25 cellular contexts compared by ENCODE assay signal in the genomic region with DNA sequence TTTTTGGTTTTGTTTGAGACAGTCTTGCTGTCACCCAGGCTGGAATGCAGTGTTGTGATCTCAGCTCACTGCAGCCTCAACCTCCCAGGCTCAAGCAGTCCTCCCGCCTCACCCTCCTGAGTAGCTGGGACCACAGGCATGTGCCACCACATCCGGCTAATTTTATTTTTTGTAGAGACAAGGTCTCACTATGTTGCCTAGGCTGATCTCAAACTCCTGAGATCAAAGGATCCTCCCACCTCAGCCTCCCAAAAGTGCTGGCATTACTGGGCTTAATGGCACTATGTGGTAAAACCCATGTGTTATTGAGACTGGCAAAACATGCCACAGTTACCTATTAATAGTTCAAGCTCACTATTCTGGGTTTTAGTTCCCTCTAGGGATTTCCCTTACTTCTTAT. TPM values are rescaled to one million over a fixed set of nuclear protein-coding genes. Genes with fewer than 3 reads are reported as not detected.
DNase-seq lines count a peak whose midpoint lies in the region; ATAC-seq and TF ChIP-seq lines count a peak whose summit lies in the region.
"Had no signal": no experiment of that assay in that cellular context is flagged by ENCODE, and none has a peak within 500 bp of the region (broad histone marks: within the 10 kb centered on the region; RNA-seq: fewer than 3 reads in every experiment).

No MANE protein-coding gene starts in this region.

- no peak for TF ChIP-seq CTCF in mesothelial cell of epicardium (IDR thresholded peaks at IDR 0.05; ENCODE audit: unreplicated experiment)

- H3K4me3 Mint-ChIP-seq in mesothelial cell of epicardium = no peak overlapping the region
- H3K4me3 Mint-ChIP-seq: activated CD8-positive, alpha-beta T cell treated with anti-CD3 and anti-CD28 coated beads, Interleukin-2, amount 10 ng/mL, durations not matched to agents 7 days and 5 days; activated naive CD8-positive, alpha-beta T cell treated with anti-CD3 and anti-CD28 coated beads for 36 hours; memory B cell; naive B cell had no signal

- peak; percentile 86 for DNase-seq in Daoy (ENCODE audit: low read depth)
- peak; percentile 40 for DNase-seq in LHCN-M2 (ENCODE audit: low read depth)
- DNase-seq in SW480 (ENCODE audit: low spot score) = peak; percentile 80
- no peak for DNase-seq in mesothelial cell of epicardium (ENCODE audit: low spot score in 2 of 2, unreplicated experiment in 2 of 2)
- DNase-seq: ACHN; activated CD4-positive, CD25-positive, alpha-beta regulatory T cell treated with anti-CD3 and anti-CD28 coated beads, Interleukin-2, amount 50 U/mL, for 72 hours; activated CD8-positive, alpha-beta T cell treated with anti-CD3 and anti-CD28 coated beads, Interleukin-2, amount 10 ng/mL, durations not matched to agents 7 days and 5 days; activated effector memory CD4-positive, alpha-beta T cell treated with Interleukin-2 at 50 U/mL for 16 hours; activated naive CD8-positive, alpha-beta T cell treated with anti-CD3 and anti-CD28 coated beads for 36 hours; activated T-cell treated with anti-CD3 and anti-CD28 coated beads for 4 hours; KG1; left colon; naive B cell; NCI-H1048; NCI-H2029 treated with DMSO at 0.1 percent for 48 hours; nucleus accumbens; PC-3; SHP77 treated with DMSO at 0.1 percent for 48 hours; stimulated activated CD8-positive, alpha-beta memory T cell treated with anti-CD3 and anti-CD28 coated beads, Interleukin-4, amount 100 ng/mL, for 48 hours; upper lobe of right lung had no signal

- peaks cover 10% of the 10 kb centered on the region for H3K36me3 Mint-ChIP-seq in mesothelial cell of epicardium
- H3K36me3 Mint-ChIP-seq: activated naive CD8-positive, alpha-beta T cell treated with anti-CD3 and anti-CD28 coated beads for 36 hours had no signal

- no peaks in the 10 kb centered on the region for H3K27me3 Mint-ChIP-seq in mesothelial cell of epicardium (ENCODE audit: low read depth)
- H3K27me3 Mint-ChIP-seq: activated naive CD8-positive, alpha-beta T cell treated with anti-CD3 and anti-CD28 coated beads for 36 hours; memory B cell; naive B cell had no signal

- peak overlapping the region; percentile 67 for H3K27ac Mint-ChIP-seq in mesothelial cell of epicardium
- H3K27ac Mint-ChIP-seq: activated CD8-positive, alpha-beta T cell treated with anti-CD3 and anti-CD28 coated beads, Interleukin-2, amount 10 ng/mL, durations not matched to agents 7 days and 5 days; activated naive CD8-positive, alpha-beta T cell treated with anti-CD3 and anti-CD28 coated beads for 36 hours; memory B cell; naive B cell had no signal

- H3K4me1 Mint-ChIP-seq in mesothelial cell of epicardium = peaks cover 40% of the 10 kb centered on the region
- H3K4me1 Mint-ChIP-seq: activated naive CD8-positive, alpha-beta T cell treated with anti-CD3 and anti-CD28 coated beads for 36 hours; memory B cell; naive B cell had no signal

- ATAC-seq in HG03460 (IDR thresholded peaks at IDR 0.05; ENCODE audit: unreplicated experiment) (no peak), GM19463 (IDR thresholded peaks at IDR 0.05; ENCODE audit: unreplicated experiment) (no peak), HG02623 (IDR thresholded peaks at IDR 0.05; ENCODE audit: unreplicated experiment) (no peak), HG03280 (IDR thresholded peaks at IDR 0.05; ENCODE audit: unreplicated experiment) (no peak)
- ATAC-seq: activated CD8-positive, alpha-beta T cell treated with anti-CD3 and anti-CD28 coated beads, Interleukin-2, amount 10 ng/mL, durations not matched to agents 7 days and 5 days; left colon; PC-3; upper lobe of right lung had no signal

- H3K9me3 Mint-ChIP-seq in mesothelial cell of epicardium = no peaks in the 10 kb centered on the region
- H3K9me3 Mint-ChIP-seq: activated naive CD8-positive, alpha-beta T cell treated with anti-CD3 and anti-CD28 coated beads for 36 hours; memory B cell; naive B cell had no signal

RNA-seq across cellular contexts. Expression of a gene that starts 51.2 kb away (rescaled TPM):
- 0.40 TPM in 1 of 2 replicates, not detected in the other for total RNA-seq in Daoy (2014; rRNA removed; shearing (Covaris generic))
- total RNA-seq in LHCN-M2 (2014; rRNA removed) (0.11 TPM in 1 of 2 replicates, not detected in the other), mesothelial cell of epicardium (1.8 to 2.5 TPM (median 2.3 TPM) in 3 replicates)
- 0.07 TPM for polyA plus RNA-seq in LHCN-M2 (2012)

Comparison
In these comparisons a context has a peak if more than half of its experiments do, and no peak if none do; other contexts are left out.
1. DNase-seq: peak in Daoy (single experiment), LHCN-M2 (single experiment) and SW480 (single experiment); none in mesothelial cell of epicardium (0 of 2).